12 cellular contexts compared by ENCODE assay signal in genomic region chr10:124717358-124717757, GRCh38. TPM values are rescaled to one million over a fixed set of nuclear protein-coding genes. Genes with fewer than 3 reads are reported as not detected.
A peak's percentile ranks its signal among the peaks of the same experiment; 100 is the strongest.
DNase-seq lines count a peak whose midpoint lies in the region; ATAC-seq and TF ChIP-seq lines count a peak whose summit lies in the region.
"Had no signal": no experiment of that assay in that cellular context is flagged by ENCODE, and none has a peak within 500 bp of the region (broad histone marks: within the 10 kb centered on the region; RNA-seq: fewer than 3 reads in every experiment).

No MANE protein-coding gene starts in this region.

- peaks cover 89% of the 10 kb centered on the region for H3K4me1 Mint-ChIP-seq in activated naive CD4-positive, alpha-beta T cell treated with anti-CD3 and anti-CD28 coated beads for 36 hours (ENCODE audit: low read depth)
- peaks cover 88% of the 10 kb centered on the region for H3K4me1 Mint-ChIP-seq in activated CD8-positive, alpha-beta T cell treated with anti-CD3 and anti-CD28 coated beads for 36 hours (ENCODE audit: low read depth)

- H3K9me3 ChIP-seq in suprapubic skin: no peaks in the 10 kb centered on the region
- H3K9me3 ChIP-seq: HAP-1 had no signal

- TF ChIP-seq CTCF in activated CD8-positive, alpha-beta T cell treated with anti-CD3 and anti-CD28 coated beads for 36 hours (IDR thresholded peaks at IDR 0.05): no peak
- no peak for TF ChIP-seq CTCF in suprapubic skin (IDR thresholded peaks at IDR 0.05)
- no peak for TF ChIP-seq CTCF in brain microvascular endothelial cell (IDR thresholded peaks at IDR 0.05; ENCODE audit: low read depth, low read length, missing control alignments)

- no peak for DNase-seq in activated naive CD4-positive, alpha-beta T cell treated with anti-CD3 and anti-CD28 coated beads for 36 hours
- DNase-seq in activated naive CD4-positive, alpha-beta T cell treated with anti-CD3 and anti-CD28 coated beads, Interleukin-2, amount 50 U/mL, for 16 hours: no peak
- DNase-seq in activated CD8-positive, alpha-beta T cell treated with anti-CD3 and anti-CD28 coated beads for 36 hours: no peak
- no peak for DNase-seq in suprapubic skin (ENCODE audit: low spot score in 2 of 2)
- DNase-seq in brain microvascular endothelial cell: no peak
- no peak for DNase-seq in 8988T
- no peak for DNase-seq in NCI-H1436 treated with DMSO at 0.1 percent for 48 hours (lab: John Stamatoyannopoulos, UW)
- DNase-seq: NCI-H1105, NCI-H526 treated with DMSO at 0.1 percent for 48 hours, SHP77 treated with DMSO at 0.1 percent for 48 hours had no signal

- peak overlapping the region; percentile 84 for H3K27ac Mint-ChIP-seq in activated naive CD4-positive, alpha-beta T cell treated with anti-CD3 and anti-CD28 coated beads for 36 hours
- H3K27ac Mint-ChIP-seq in activated CD8-positive, alpha-beta T cell treated with anti-CD3 and anti-CD28 coated beads for 36 hours: peak overlapping the region; percentile 91

- TF ChIP-seq EP300 in suprapubic skin (IDR thresholded peaks at IDR 0.05): no peak

- CTCF ChIA-PET in activated naive CD4-positive, alpha-beta T cell treated with anti-CD3 and anti-CD28 coated beads for 36 hours (lab: Charles Lee): interaction anchor here (1.2 to 12.6 kb wide), 11 partner anchors 8 to 72 kb away, joined by 4 to 138 read pairs (median 20); partner anchors contain the start of gene FAM53B
- CTCF ChIA-PET in activated CD8-positive, alpha-beta T cell treated with anti-CD3 and anti-CD28 coated beads for 36 hours (lab: Charles Lee): interaction anchor here (0.8 to 6.8 kb wide), 16 partner anchors 8 to 90 kb away, joined by 3 to 102 read pairs (median 24); partner anchors contain the start of gene ABRAXAS2

- no peaks in the 10 kb centered on the region for H3K36me3 ChIP-seq in suprapubic skin
- H3K36me3 ChIP-seq in brain microvascular endothelial cell (replicated peaks): no peaks in the 10 kb centered on the region
- H3K36me3 ChIP-seq: HAP-1 had no signal

- no peaks in the 10 kb centered on the region for H3K27me3 ChIP-seq in layer of hippocampus (ENCODE audit: control insufficient read depth, insufficient read depth, low read length)
- no peaks in the 10 kb centered on the region for H3K27me3 ChIP-seq in suprapubic skin
- no peaks in the 10 kb centered on the region for H3K27me3 ChIP-seq in brain microvascular endothelial cell (replicated peaks)

- POLR2A ChIA-PET in activated CD8-positive, alpha-beta T cell treated with anti-CD3 and anti-CD28 coated beads for 36 hours (lab: Charles Lee): interaction anchor here (0.9 to 8.7 kb wide), 18 partner anchors 8 to 103 kb away, joined by 3 to 68 read pairs (median 10); no protein-coding TSS in a partner anchor

- ATAC-seq in activated CD8-positive, alpha-beta T cell treated with anti-CD3 and anti-CD28 coated beads for 36 hours: no peak

- TF ChIP-seq POLR2A in suprapubic skin (IDR thresholded peaks at IDR 0.05): no peak

- no peaks in the 10 kb centered on the region for H3K27me3 Mint-ChIP-seq in activated naive CD4-positive, alpha-beta T cell treated with anti-CD3 and anti-CD28 coated beads for 36 hours (ENCODE audit: low read depth)
- no peaks in the 10 kb centered on the region for H3K27me3 Mint-ChIP-seq in activated CD8-positive, alpha-beta T cell treated with anti-CD3 and anti-CD28 coated beads for 36 hours

- H3K27ac ChIP-seq in layer of hippocampus (ENCODE audit: low read depth, low read length) (peak overlapping the region; percentile 93), suprapubic skin (peak overlapping the region; percentile 55), brain microvascular endothelial cell (no peak overlapping the region)

- no peaks in the 10 kb centered on the region for H3K36me3 Mint-ChIP-seq in activated naive CD4-positive, alpha-beta T cell treated with anti-CD3 and anti-CD28 coated beads for 36 hours (ENCODE audit: low read depth)
- peaks cover 12% of the 10 kb centered on the region for H3K36me3 Mint-ChIP-seq in activated CD8-positive, alpha-beta T cell treated with anti-CD3 and anti-CD28 coated beads for 36 hours (ENCODE audit: low read depth)

- WGBS in suprapubic skin: 100% methylated on average over 3 of the region's 5 CpGs

- H3K4me1 ChIP-seq in suprapubic skin: peaks cover 78% of the 10 kb centered on the region
- H3K4me1 ChIP-seq: HAP-1 had no signal

- H3K4me3 ChIP-seq in suprapubic skin: no peak overlapping the region
- H3K4me3 ChIP-seq in brain microvascular endothelial cell (ENCODE audit: low read depth, low read length): no peak overlapping the region
- H3K4me3 ChIP-seq: HAP-1 had no signal

- intact Hi-C loops in activated naive CD4-positive, alpha-beta T cell treated with anti-CD3 and anti-CD28 coated beads for 36 hours (cut with micrococcal nuclease): no loop called here
- intact Hi-C loops in activated CD8-positive, alpha-beta T cell treated with anti-CD3 and anti-CD28 coated beads for 36 hours (cut with micrococcal nuclease): no loop called here

- H3K9me3 Mint-ChIP-seq in activated naive CD4-positive, alpha-beta T cell treated with anti-CD3 and anti-CD28 coated beads for 36 hours: no peaks in the 10 kb centered on the region
- no peaks in the 10 kb centered on the region for H3K9me3 Mint-ChIP-seq in activated CD8-positive, alpha-beta T cell treated with anti-CD3 and anti-CD28 coated beads for 36 hours

- in situ Hi-C loops in brain microvascular endothelial cell (cut with HindIII; ENCODE audit: low pct_ligation_motif_present, low sequenced_read_pairs): no loop called here

- peak overlapping the region; percentile 64 for H3K4me3 Mint-ChIP-seq in activated naive CD4-positive, alpha-beta T cell treated with anti-CD3 and anti-CD28 coated beads for 36 hours
- peak overlapping the region; percentile 52 for H3K4me3 Mint-ChIP-seq in activated CD8-positive, alpha-beta T cell treated with anti-CD3 and anti-CD28 coated beads for 36 hours

RNA-seq across cellular contexts. Expression of gene FAM53B, which starts 26.8 kb away (rescaled TPM):
- 10 to 100 TPM; 11.8 to 11.9 TPM for total RNA-seq in activated naive CD4-positive, alpha-beta T cell treated with anti-CD3 and anti-CD28 coated beads for 36 hours
- 10 to 100 TPM; 15.1 to 18.0 TPM for total RNA-seq in activated CD8-positive, alpha-beta T cell treated with anti-CD3 and anti-CD28 coated beads for 36 hours
- total RNA-seq in suprapubic skin: 10 to 100 TPM; 63.5 to 75.5 (median 67.3) TPM
